ENCODE assay signal across 26 cellular contexts in the genomic region with DNA sequence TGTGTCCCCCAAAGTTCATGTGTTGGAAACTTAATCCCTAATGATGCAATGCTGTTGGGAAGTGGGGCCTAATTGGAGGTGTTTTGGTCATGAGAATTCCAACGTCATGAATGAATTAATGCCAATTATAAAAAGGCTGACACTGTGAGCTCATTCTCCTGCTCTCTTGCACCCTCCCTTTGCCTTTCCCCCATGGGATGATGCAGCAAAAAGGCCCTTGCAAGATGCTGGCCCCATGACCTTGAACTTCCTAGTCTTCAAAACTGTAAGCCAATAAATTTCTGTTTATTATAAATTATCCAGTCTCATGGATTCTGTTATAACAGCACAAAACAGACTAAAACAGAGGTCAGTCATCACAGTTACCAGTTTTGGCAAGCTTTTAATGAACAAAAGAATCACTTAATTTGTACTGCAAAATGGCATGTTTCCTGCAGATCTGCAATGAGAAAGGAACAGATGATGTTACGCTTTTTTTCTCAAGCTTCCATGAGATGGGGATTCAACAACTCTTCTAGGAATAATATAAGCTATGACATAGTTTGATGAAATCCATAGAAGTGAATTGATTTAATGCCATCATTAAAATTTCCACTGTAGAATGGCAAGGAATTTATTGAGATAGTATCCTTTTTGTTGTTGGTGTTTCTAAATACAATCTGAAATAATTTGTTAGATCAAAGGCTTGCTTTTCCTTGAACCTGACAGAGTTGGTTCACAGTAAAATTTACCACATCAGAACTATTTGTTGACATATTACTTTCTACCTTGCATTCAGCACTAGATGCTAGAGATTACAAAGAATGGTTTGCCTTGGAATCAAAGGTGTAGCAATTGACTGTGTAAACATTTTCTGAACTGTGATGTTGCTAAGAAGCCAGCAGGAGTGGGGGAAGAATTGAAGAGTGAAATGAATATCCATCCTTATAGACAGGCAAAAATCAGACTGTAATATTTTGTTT. TPM values are rescaled to one million over a fixed set of nuclear protein-coding genes. Genes with fewer than 3 reads are reported as not detected.
DNase-seq lines count a peak whose midpoint lies in the region; ATAC-seq and TF ChIP-seq lines count a peak whose summit lies in the region.
"Had no signal": no experiment of that assay in that cellular context is flagged by ENCODE, and none has a peak within 500 bp of the region (broad histone marks: within the 10 kb centered on the region; RNA-seq: fewer than 3 reads in every experiment).

No MANE protein-coding gene starts in this region.

- H3K4me1 Mint-ChIP-seq in CD4-positive, alpha-beta memory T cell, result peaks cover 11 to 33% (median 16%) of the 10 kb centered on the region in 4 donors
- peaks cover 28% of the 10 kb centered on the region for H3K4me1 Mint-ChIP-seq in activated naive CD8-positive, alpha-beta T cell treated with anti-CD3 and anti-CD28 coated beads, Interleukin-2, amount 50 U/mL, for 24 hours
- H3K4me1 Mint-ChIP-seq: immature natural killer cell had no signal

- POLR2A ChIA-PET in CD4-positive, alpha-beta memory T cell (lab: Charles Lee; ENCODE audit: partially characterized antibody), result interaction anchor here (1.3 kb wide), 1 partner anchor 29 kb away, joined by 5 read pairs; a partner anchor contains a TSS

- CTCF ChIA-PET in CD4-positive, alpha-beta memory T cell (lab: Charles Lee; ENCODE audit: partially characterized antibody), result interaction anchor here (0.8 kb wide), 1 partner anchor 29 kb away, joined by 3 read pairs; a partner anchor contains a TSS

- no peaks in the 10 kb centered on the region for H3K36me3 Mint-ChIP-seq in CD4-positive, alpha-beta memory T cell
- no peaks in the 10 kb centered on the region for H3K36me3 Mint-ChIP-seq in activated naive CD8-positive, alpha-beta T cell treated with anti-CD3 and anti-CD28 coated beads, Interleukin-2, amount 50 U/mL, for 24 hours (ENCODE audit: low read depth)

- H3K27me3 ChIP-seq in CD4-positive, alpha-beta memory T cell (ENCODE audit: insufficient read depth, low read length), result no peaks in the 10 kb centered on the region
- no peaks in the 10 kb centered on the region for H3K27me3 ChIP-seq in heart right ventricle
- H3K27me3 ChIP-seq: right atrium auricular region, transverse colon had no signal

- peak overlapping the region in 4 of 7 donors; percentile 5 to 81 (median 42) for H3K27ac Mint-ChIP-seq in CD4-positive, alpha-beta memory T cell
- H3K27ac Mint-ChIP-seq in activated naive CD8-positive, alpha-beta T cell treated with anti-CD3 and anti-CD28 coated beads, Interleukin-2, amount 50 U/mL, for 24 hours, result peak overlapping the region; percentile 68
- H3K27ac Mint-ChIP-seq: immature natural killer cell had no signal

- no peaks in the 10 kb centered on the region for H3K36me3 ChIP-seq in CD4-positive, alpha-beta memory T cell (ENCODE audit: insufficient read depth, low read length)
- no peaks in the 10 kb centered on the region for H3K36me3 ChIP-seq in heart right ventricle
- H3K36me3 ChIP-seq: left ventricle myocardium inferior, right atrium auricular region, transverse colon had no signal

- no peaks in the 10 kb centered on the region for H3K9me3 ChIP-seq in CD4-positive, alpha-beta memory T cell (ENCODE audit: control insufficient read depth in 1 of 2, low read length in 2 of 2)
- H3K9me3 ChIP-seq in heart right ventricle, result no peaks in the 10 kb centered on the region
- H3K9me3 ChIP-seq: left ventricle myocardium inferior, right atrium auricular region, transverse colon had no signal

- 49 to 68% methylated on average over 2 of the region's 2 CpGs for WGBS in heart right ventricle, 2 donors

- H3K4me3 ChIP-seq in CD4-positive, alpha-beta memory T cell (ENCODE audit: low read length in 2 of 2), result no peak overlapping the region
- no peak overlapping the region for H3K4me3 ChIP-seq in heart right ventricle
- H3K4me3 ChIP-seq: left ventricle myocardium inferior, right atrium auricular region, transverse colon had no signal

- no peaks in the 10 kb centered on the region for H3K9me3 Mint-ChIP-seq in CD4-positive, alpha-beta memory T cell
- H3K9me3 Mint-ChIP-seq in activated naive CD8-positive, alpha-beta T cell treated with anti-CD3 and anti-CD28 coated beads, Interleukin-2, amount 50 U/mL, for 24 hours, result no peaks in the 10 kb centered on the region
- H3K9me3 Mint-ChIP-seq: immature natural killer cell; naive thymus-derived CD4-positive, alpha-beta T cell had no signal

- no peak overlapping the region for H3K27ac ChIP-seq in CD4-positive, alpha-beta memory T cell (ENCODE audit: low read depth, low read length)
- H3K27ac ChIP-seq in heart right ventricle, result no peak overlapping the region
- H3K27ac ChIP-seq: HL-60, left ventricle myocardium inferior, right atrium auricular region, transverse colon had no signal

- peak overlapping the region in 6 of 8 donors; percentile 3 to 59 (median 26) for H3K4me3 Mint-ChIP-seq in CD4-positive, alpha-beta memory T cell
- H3K4me3 Mint-ChIP-seq in activated naive CD8-positive, alpha-beta T cell treated with anti-CD3 and anti-CD28 coated beads, Interleukin-2, amount 50 U/mL, for 24 hours, result no peak overlapping the region
- H3K4me3 Mint-ChIP-seq: immature natural killer cell had no signal

- no peak for TF ChIP-seq CTCF in heart right ventricle (IDR thresholded peaks at IDR 0.05)

- peak; percentile 13 for DNase-seq in NCI-H748 (lab: John Stamatoyannopoulos, UW; ENCODE audit: unreplicated experiment)
- DNase-seq in NCI-H748 treated with DMSO at 0.1 percent for 48 hours (lab: John Stamatoyannopoulos, UW), result no peak
- peak in 3 of 5 donors; percentile 21 to 46 (median 39) for DNase-seq in CD4-positive, alpha-beta memory T cell
- peak; percentile 7 for DNase-seq in NCI-H510A (lab: John Stamatoyannopoulos, UW)
- DNase-seq in activated naive CD8-positive, alpha-beta T cell treated with anti-CD3 and anti-CD28 coated beads, Interleukin-2, amount 50 U/mL, for 24 hours, result no peak
- DNase-seq in heart right ventricle, result no peak
- DNase-seq: activated naive CD4-positive, alpha-beta T cell treated with anti-CD3 and anti-CD28 coated beads, Interleukin-2, amount 50 U/mL, for 16 hours; Calu3; cerebellar nuclear complex; effector CD4-positive, alpha-beta T cell; GOT3; immature natural killer cell; left ventricle myocardium inferior; naive thymus-derived CD4-positive, alpha-beta T cell; NCI-H1436 treated with DMSO at 0.1 percent for 48 hours; NCI-H2171 treated with DMSO at 0.1 percent for 48 hours; PC-3; SHP77; stimulated activated CD4-positive, alpha-beta T cell treated with anti-CD3 and anti-CD28 coated beads, Interleukin-12 subunit alpha, Interleukin-12 subunit beta, amount 100 ng/mL, for 4 hours; stimulated activated CD4-positive, alpha-beta T cell treated with anti-CD3 and anti-CD28 coated beads, Interleukin-4, amount 100 ng/mL, for 4 hours; SW 1271; transverse colon had no signal

- intact Hi-C loops in CD4-positive, alpha-beta memory T cell (cut with micrococcal nuclease), result no loop called here
- intact Hi-C loops in heart right ventricle (cut with DNase I), result no loop called here

- H3K4me1 ChIP-seq in CD4-positive, alpha-beta memory T cell (ENCODE audit: insufficient read depth, low read length), result peaks cover 18% of the 10 kb centered on the region
- H3K4me1 ChIP-seq in heart right ventricle, result no peaks in the 10 kb centered on the region
- H3K4me1 ChIP-seq: left ventricle myocardium inferior, right atrium auricular region had no signal

- ATAC-seq in activated naive CD8-positive, alpha-beta T cell treated with anti-CD3 and anti-CD28 coated beads, Interleukin-2, amount 50 U/mL, for 24 hours, result no peak
- ATAC-seq in HG03175 (IDR thresholded peaks at IDR 0.05; ENCODE audit: unreplicated experiment) (no peak), heart right ventricle (no peak), GM19397 (IDR thresholded peaks at IDR 0.05; ENCODE audit: unreplicated experiment) (no peak)
- ATAC-seq: naive thymus-derived CD4-positive, alpha-beta T cell; PC-3 had no signal

- H3K27me3 Mint-ChIP-seq in CD4-positive, alpha-beta memory T cell, result no peaks in the 10 kb centered on the region
- no peaks in the 10 kb centered on the region for H3K27me3 Mint-ChIP-seq in activated naive CD8-positive, alpha-beta T cell treated with anti-CD3 and anti-CD28 coated beads, Interleukin-2, amount 50 U/mL, for 24 hours
- H3K27me3 Mint-ChIP-seq: naive thymus-derived CD4-positive, alpha-beta T cell had no signal

RNA-seq across cellular contexts. Expression of a gene that starts 29.3 kb away (rescaled TPM):
- 10 to 100 TPM; 13.5 to 16.8 TPM for total RNA-seq in CD4-positive, alpha-beta memory T cell
- polyA plus RNA-seq in CD4-positive, alpha-beta memory T cell, result 10 to 100 TPM; 28.4 to 42.9 TPM
- total RNA-seq in heart right ventricle, result 10 to 100 TPM; 14.6 to 33.6 (median 21.6) TPM
- 10 to 100 TPM in 1 of 2 donors, 1 to 10 TPM in 1; 7.1 to 15.3 TPM for polyA plus RNA-seq in heart right ventricle

RNA-seq across cellular contexts. Expression of a gene that starts 35.5 kb away (rescaled TPM):
- total RNA-seq in CD4-positive, alpha-beta memory T cell, result 1 to 10 TPM; 3.4 to 5.8 TPM
- 1 to 10 TPM; 9.2 to 9.3 TPM for polyA plus RNA-seq in CD4-positive, alpha-beta memory T cell
- total RNA-seq in heart right ventricle, result 1 to 10 TPM in 8 of 10 donors, under 1 TPM in 2; 0.66 to 8.1 (median 2.3) TPM
- 1 to 10 TPM in 1 of 2 donors, under 1 TPM in 1; 0.91 to 1.5 TPM for polyA plus RNA-seq in heart right ventricle

Comparison
In these comparisons a context has a peak if more than half of its experiments do, and no peak if none do; other contexts are left out.
1. DNase-seq: peak in NCI-H748 (single experiment), CD4-positive, alpha-beta memory T cell (3 of 5) and NCI-H510A (single experiment); none in NCI-H748 treated with DMSO at 0.1 percent for 48 hours (single experiment), activated naive CD8-positive, alpha-beta T cell treated with anti-CD3 and anti-CD28 coated beads, Interleukin-2, amount 50 U/mL, for 24 hours (single experiment) and heart right ventricle (0 of 2).